ENCODE assay signal across 8 cellular contexts in genomic region chr22:37817705-37818311, GRCh38. TPM values are rescaled to one million over a fixed set of nuclear protein-coding genes. Genes with fewer than 3 reads are reported as not detected.
DNase-seq lines count a peak whose midpoint lies in the region; ATAC-seq and TF ChIP-seq lines count a peak whose summit lies in the region.

No MANE protein-coding gene starts in this region.

- 0 out of 2 replicates have a peak overlapping the region, but pooled peaks have one; percentile 40 for H3K4me3 ChIP-seq in BLaER1
- H3K4me3 ChIP-seq in right lobe of liver: peak overlapping the region; percentile 19 to 39 (median 23)

- H3K9me3 ChIP-seq in BLaER1: no peaks in the 10 kb centered on the region
- H3K9me3 ChIP-seq in right lobe of liver: no peaks in the 10 kb centered on the region

- peaks cover 11% of the 10 kb centered on the region; the same call in 1 of the 2 replicates for H4K20me1 ChIP-seq in BLaER1

- peaks cover 31% of the 10 kb centered on the region for H3K27me3 Mint-ChIP-seq in activated CD4-positive, alpha-beta T cell treated with anti-CD3 and anti-CD28 coated beads, Interleukin-2, amount 10 ng/mL, durations not matched to agents 7 days and 5 days

- peak; percentile 95 to 98 (median 96) for TF ChIP-seq CTCF in right lobe of liver (IDR thresholded peaks at IDR 0.05)

- peak; percentile 82 to 86 (median 84) for ATAC-seq in right lobe of liver
- no peak for ATAC-seq in GM19452 (IDR thresholded peaks at IDR 0.05; ENCODE audit: unreplicated experiment)

- WGBS in right lobe of liver (ENCODE audit: insufficient coverage, low coverage, low lambda C conversion rate, missing lambda C conversion rate): 0% methylated on average over 12 of the region's 27 CpGs

- H3K4me2 ChIP-seq in BLaER1: peak overlapping the region; percentile 80

- H3K27me3 ChIP-seq in BLaER1 (peaks cover 55% of the 10 kb centered on the region), right lobe of liver (no peaks in the 10 kb centered on the region)

- H3K4me3 Mint-ChIP-seq in activated CD4-positive, alpha-beta T cell treated with anti-CD3 and anti-CD28 coated beads, Interleukin-2, amount 10 ng/mL, durations not matched to agents 7 days and 5 days: no peak overlapping the region

- peaks cover 17% of the 10 kb centered on the region for H3K4me1 Mint-ChIP-seq in activated CD4-positive, alpha-beta T cell treated with anti-CD3 and anti-CD28 coated beads, Interleukin-2, amount 10 ng/mL, durations not matched to agents 7 days and 5 days

- CTCF ChIA-PET in HEK293T (lab: Yijun Ruan, JAX): interaction anchor here (0.6 to 2.9 kb wide), 19 partner anchors 10 to 148 kb away, joined by 3 to 69 read pairs (median 3); partner anchors contain the start of genes ANKRD54, GCAT and LGALS1
- CTCF ChIA-PET in activated CD4-positive, alpha-beta T cell treated with anti-CD3 and anti-CD28 coated beads, Interleukin-2, amount 10 ng/mL, durations not matched to agents 7 days and 5 days (lab: Charles Lee): interaction anchor here (0.5 to 5.4 kb wide), 26 partner anchors 8 to 726 kb away, joined by 3 to 59 read pairs (median 4); partner anchors contain the start of genes ANKRD54 and GCAT

- no peaks in the 10 kb centered on the region for H3K9me3 Mint-ChIP-seq in activated CD4-positive, alpha-beta T cell treated with anti-CD3 and anti-CD28 coated beads, Interleukin-2, amount 10 ng/mL, durations not matched to agents 7 days and 5 days

- peaks cover 10% of the 10 kb centered on the region for H3K4me1 ChIP-seq in BLaER1
- peaks cover 0 to 34% (median 20%) of the 10 kb centered on the region in 4 donors for H3K4me1 ChIP-seq in right lobe of liver

- no peak for TF ChIP-seq POLR2A in right lobe of liver (IDR thresholded peaks at IDR 0.05)

- peaks cover 1% of the 10 kb centered on the region for H3K36me3 Mint-ChIP-seq in activated CD4-positive, alpha-beta T cell treated with anti-CD3 and anti-CD28 coated beads, Interleukin-2, amount 10 ng/mL, durations not matched to agents 7 days and 5 days (ENCODE audit: low read depth)

- no peak overlapping the region for H3K9ac ChIP-seq in BLaER1

- peaks cover 21% of the 10 kb centered on the region; the same call in 1 of the 2 replicates for H3K36me3 ChIP-seq in BLaER1
- H3K36me3 ChIP-seq in right lobe of liver: peaks cover 0 to 19% (median 0%) of the 10 kb centered on the region in 4 donors

- POLR2A ChIA-PET in HEK293T (lab: Yijun Ruan, JAX): interaction anchor here (0.7 to 7.4 kb wide), 10 partner anchors 11 to 137 kb away, joined by 3 to 78 read pairs (median 6); partner anchors contain the start of genes ANKRD54, EIF3L, GCAT and MICALL1
- POLR2A ChIA-PET in activated CD4-positive, alpha-beta T cell treated with anti-CD3 and anti-CD28 coated beads, Interleukin-2, amount 10 ng/mL, durations not matched to agents 7 days and 5 days (lab: Charles Lee): no interaction called here

- intact Hi-C loops in right lobe of liver (cut with DNase I): loop anchor here (5.0 kb wide), 1 partner anchor 44 kb away; no protein-coding TSS in a partner anchor

- no peak overlapping the region for H3K27ac ChIP-seq in BLaER1
- no peak overlapping the region for H3K27ac ChIP-seq in right lobe of liver

- DNase-seq in HEK293T (ENCODE audit: extremely low spot score): peak; percentile 96
- peak; percentile 73 for DNase-seq in NCI-H510A treated with DMSO at 0.1 percent for 48 hours (lab: John Stamatoyannopoulos, UW)
- DNase-seq in activated CD4-positive, alpha-beta T cell treated with anti-CD3 and anti-CD28 coated beads, Interleukin-2, amount 10 ng/mL, durations not matched to agents 7 days and 5 days: peak; percentile 78
- DNase-seq in dedifferentiated amniotic fluid mesenchymal stem cell (ENCODE audit: extremely low spot score): peak; percentile 69
- peak; percentile 82 to 84 (median 84) for DNase-seq in right lobe of liver
- DNase-seq in stimulated activated CD4-positive, alpha-beta T cell treated with anti-CD3 and anti-CD28 coated beads, Interleukin-2, amount 100 ng/mL, for 4 hours (ENCODE audit: low read depth): peak; percentile 74

- no peak overlapping the region for H3K27ac Mint-ChIP-seq in activated CD4-positive, alpha-beta T cell treated with anti-CD3 and anti-CD28 coated beads, Interleukin-2, amount 10 ng/mL, durations not matched to agents 7 days and 5 days

TF ChIP-seq in HEK293T, 16 proteins besides CTCF, POLR2A, EP300 and RAD21:
- TF ChIP-seq CTBP1 (IDR thresholded peaks at IDR 0.05; ENCODE audit: borderline replicate concordance) (no peak), SUZ12 (IDR thresholded peaks at IDR 0.05) (no peak), FOXA1 (IDR thresholded peaks at IDR 0.05) (no peak), ZNF384 (IDR thresholded peaks at IDR 0.05) (no peak), PKNOX1 (IDR thresholded peaks at IDR 0.05) (no peak), HDGF (IDR thresholded peaks at IDR 0.05; ENCODE audit: borderline replicate concordance) (no peak), FOXM1 (IDR thresholded peaks at IDR 0.05; ENCODE audit: borderline replicate concordance) (peak; percentile 63; the same call in 1 of the 2 replicates), SP1 (IDR thresholded peaks at IDR 0.05) (no peak)
TF ChIP-seq in HEK293T: peak in this region for 1.

RNA-seq across cellular contexts. Expression of gene GALR3, which starts 5.4 kb away (rescaled TPM):
- total RNA-seq in activated CD4-positive, alpha-beta T cell treated with anti-CD3 and anti-CD28 coated beads, Interleukin-2, amount 10 ng/mL, durations not matched to agents 7 days and 5 days: not detected
- under 1 TPM in 2 of 6 experiments, not detected in 4; 0.29 to 0.83 TPM for total RNA-seq in right lobe of liver

RNA-seq across cellular contexts. Expression of gene GCAT, which starts 10.1 kb away (rescaled TPM):
- 10 to 100 TPM; 10.4 to 12.0 TPM for total RNA-seq in activated CD4-positive, alpha-beta T cell treated with anti-CD3 and anti-CD28 coated beads, Interleukin-2, amount 10 ng/mL, durations not matched to agents 7 days and 5 days
- 10 to 100 TPM; 21.9 to 43.0 (median 29.8) TPM for total RNA-seq in right lobe of liver

RNA-seq across cellular contexts. Expression of gene ANKRD54, which starts 26.3 kb away (rescaled TPM):
- total RNA-seq in activated CD4-positive, alpha-beta T cell treated with anti-CD3 and anti-CD28 coated beads, Interleukin-2, amount 10 ng/mL, durations not matched to agents 7 days and 5 days: 10 to 100 TPM; 26.7 to 27.4 TPM
- total RNA-seq in right lobe of liver: 10 to 100 TPM in 2 of 6 experiments, 1 to 10 TPM in 4; 7.3 to 20.7 (median 9.7) TPM

RNA-seq across cellular contexts. Expression of gene EIF3L, which starts 31.4 kb away (rescaled TPM):
- total RNA-seq in activated CD4-positive, alpha-beta T cell treated with anti-CD3 and anti-CD28 coated beads, Interleukin-2, amount 10 ng/mL, durations not matched to agents 7 days and 5 days: 100 to 1,000 TPM; 444 to 449 TPM
- total RNA-seq in right lobe of liver: 100 to 1,000 TPM; 117 to 200 (median 164) TPM
